ENCODE assay signal across 11 cellular contexts in genomic region chr9:123998970-123999621, GRCh38. TPM values are rescaled to one million over a fixed set of nuclear protein-coding genes. Genes with fewer than 3 reads are reported as not detected.
DNase-seq lines count a peak whose midpoint lies in the region; ATAC-seq and TF ChIP-seq lines count a peak whose summit lies in the region.
"Had no signal": no experiment of that assay in that cellular context is flagged by ENCODE, and none has a peak within 500 bp of the region (broad histone marks: within the 10 kb centered on the region; RNA-seq: fewer than 3 reads in every experiment).

No MANE protein-coding gene starts in this region.

- no peaks in the 10 kb centered on the region for H3K9me3 Mint-ChIP-seq in activated naive CD4-positive, alpha-beta T cell treated with anti-CD3 and anti-CD28 coated beads for 36 hours
- H3K9me3 Mint-ChIP-seq in immature natural killer cell, result peaks cover 0 to 5% (median 0%) of the 10 kb centered on the region in 6 donors

- POLR2A ChIA-PET in A673 (lab: Charles Lee; ENCODE audit: low non-redundant PET), result no interaction called here

- H3K27ac ChIP-seq in upper lobe of left lung, result no peak overlapping the region
- H3K27ac ChIP-seq in A673 (ENCODE audit: low read depth, low read length, poor library complexity, severe bottlenecking), result no peak overlapping the region

- TF ChIP-seq CTCF in upper lobe of left lung (IDR thresholded peaks at IDR 0.05), result no peak
- no peak for TF ChIP-seq CTCF in A673 (conservative IDR thresholded peaks at IDR 0.05; ENCODE audit: low read depth, low read length)

- H3K27me3 ChIP-seq in upper lobe of left lung, result peaks cover 2 to 82% (median 38%) of the 10 kb centered on the region in 4 donors
- peaks cover 92% of the 10 kb centered on the region for H3K27me3 ChIP-seq in A673 (replicated peaks; ENCODE audit: insufficient read depth, low read depth, low read length, poor library complexity)

- H3K4me3 Mint-ChIP-seq in activated naive CD4-positive, alpha-beta T cell treated with anti-CD3 and anti-CD28 coated beads for 36 hours, result peak overlapping the region; percentile 70
- H3K4me3 Mint-ChIP-seq in T-helper 17 cell (peak overlapping the region; percentile 95), immature natural killer cell (peak overlapping the region; percentile 74 to 93 (median 90))

- no peak overlapping the region for H3K27ac Mint-ChIP-seq in activated naive CD4-positive, alpha-beta T cell treated with anti-CD3 and anti-CD28 coated beads for 36 hours
- no peak overlapping the region for H3K27ac Mint-ChIP-seq in T-helper 17 cell
- peak overlapping the region in 1 of 6 donors; percentile 25 for H3K27ac Mint-ChIP-seq in immature natural killer cell

- BruUV-seq in A673 (replicated peaks; lab: Mats Ljungman, UMichigan), result no TSS peak

- 2 to 4% methylated on average over 14 to 26 of the region's 43 CpGs for WGBS in upper lobe of left lung, 2 donors

- H3K36me3 ChIP-seq in upper lobe of left lung, result no peaks in the 10 kb centered on the region
- no peaks in the 10 kb centered on the region for H3K36me3 ChIP-seq in A673 (ENCODE audit: insufficient read depth, low read length, poor library complexity, severe bottlenecking)

- peaks cover 36% of the 10 kb centered on the region for H3K4me1 Mint-ChIP-seq in activated naive CD4-positive, alpha-beta T cell treated with anti-CD3 and anti-CD28 coated beads for 36 hours (ENCODE audit: low read depth)
- peaks cover 23% of the 10 kb centered on the region for H3K4me1 Mint-ChIP-seq in T-helper 17 cell
- peaks cover 31 to 33% of the 10 kb centered on the region in 2 donors for H3K4me1 Mint-ChIP-seq in immature natural killer cell

- H3K4me3 ChIP-seq in upper lobe of left lung (peak overlapping the region in 3 of 4 donors; percentile 14 to 33 (median 20)), A673 (ENCODE audit: low read depth, low read length, poor library complexity, severe bottlenecking) (no peak overlapping the region)

- H3K4me1 ChIP-seq in upper lobe of left lung (peaks cover 22 to 39% (median 25%) of the 10 kb centered on the region in 4 donors), A673 (ENCODE audit: insufficient read depth, low read length, poor library complexity, severe bottlenecking) (no peaks in the 10 kb centered on the region)

- CTCF ChIA-PET in activated naive CD4-positive, alpha-beta T cell treated with anti-CD3 and anti-CD28 coated beads for 36 hours (lab: Charles Lee), result interaction anchor here (0.6 to 0.9 kb wide), 2 partner anchors 38 to 41 kb away, joined by 3 read pairs; no protein-coding TSS in a partner anchor
- CTCF ChIA-PET in A673 (lab: Charles Lee), result no interaction called here

- H3K9me3 ChIP-seq in T-helper 17 cell (ENCODE audit: control insufficient read depth, low read length, poor library complexity, severe bottlenecking) (no peaks in the 10 kb centered on the region), upper lobe of left lung (no peaks in the 10 kb centered on the region), A673 (ENCODE audit: low read depth, low read length, poor library complexity, severe bottlenecking) (no peaks in the 10 kb centered on the region)

- no peak for TF ChIP-seq POLR2A in upper lobe of left lung (IDR thresholded peaks at IDR 0.05)

- TF ChIP-seq EP300 in upper lobe of left lung (IDR thresholded peaks at IDR 0.05), result no peak

- no peak for DNase-seq in activated naive CD4-positive, alpha-beta T cell treated with anti-CD3 and anti-CD28 coated beads for 36 hours
- no peak for DNase-seq in activated naive CD4-positive, alpha-beta T cell treated with anti-CD3 and anti-CD28 coated beads, Interleukin-2, amount 50 U/mL, for 16 hours
- no peak for DNase-seq in T-helper 17 cell
- DNase-seq in immature natural killer cell, result no peak
- DNase-seq in upper lobe of left lung, result peak in 1 of 2 donors; percentile 56
- no peak for DNase-seq in A673 (ENCODE audit: low spot score)
- DNase-seq in activated CD8-positive, alpha-beta memory T cell treated with anti-CD3 and anti-CD28 coated beads for 24 hours, result no peak
- no peak for DNase-seq in midbrain (lab: John Stamatoyannopoulos, UW)
- DNase-seq: activated CD8-positive, alpha-beta memory T cell treated with anti-CD3 and anti-CD28 coated beads, Interleukin-2, amount 50 U/mL, for 48 hours; kidney glomerular epithelial cell had no signal

- H3K27me3 Mint-ChIP-seq in activated naive CD4-positive, alpha-beta T cell treated with anti-CD3 and anti-CD28 coated beads for 36 hours (ENCODE audit: low read depth), result peaks cover 82% of the 10 kb centered on the region
- H3K27me3 Mint-ChIP-seq in T-helper 17 cell (peaks cover 92% of the 10 kb centered on the region), immature natural killer cell (ENCODE audit: low read depth in 3 of 3) (peaks cover 24 to 55% (median 39%) of the 10 kb centered on the region in 3 donors)

- no peak for ATAC-seq in T-helper 17 cell
- ATAC-seq in upper lobe of left lung (ENCODE audit: low FRiP score in 2 of 2), result no peak

- intact Hi-C loops in activated naive CD4-positive, alpha-beta T cell treated with anti-CD3 and anti-CD28 coated beads for 36 hours (cut with micrococcal nuclease), result loop anchor here (1.0 to 5.0 kb wide), 3 partner anchors 9 to 213 kb away; no protein-coding TSS in a partner anchor
- intact Hi-C loops in A673 (cut with micrococcal nuclease; ENCODE audit: unreplicated experiment), result no loop called here

- H3K36me3 Mint-ChIP-seq in activated naive CD4-positive, alpha-beta T cell treated with anti-CD3 and anti-CD28 coated beads for 36 hours (ENCODE audit: low read depth), result no peaks in the 10 kb centered on the region
- H3K36me3 Mint-ChIP-seq in T-helper 17 cell (ENCODE audit: low read depth), result peaks cover 17% of the 10 kb centered on the region
- no peaks in the 10 kb centered on the region for H3K36me3 Mint-ChIP-seq in immature natural killer cell

RNA-seq across cellular contexts. Expression of gene LHX2, which starts 12.5 kb away (rescaled TPM):
- not detected for total RNA-seq in activated naive CD4-positive, alpha-beta T cell treated with anti-CD3 and anti-CD28 coated beads for 36 hours
- total RNA-seq in T-helper 17 cell (not detected), upper lobe of left lung (not detected), A673 (2021) (0.17 and 0.26 TPM in 2 replicates)
- not detected for polyA plus RNA-seq in immature natural killer cell
- total RNA-seq: subcutaneous adipose tissue had no signal
